In the genomic region with DNA sequence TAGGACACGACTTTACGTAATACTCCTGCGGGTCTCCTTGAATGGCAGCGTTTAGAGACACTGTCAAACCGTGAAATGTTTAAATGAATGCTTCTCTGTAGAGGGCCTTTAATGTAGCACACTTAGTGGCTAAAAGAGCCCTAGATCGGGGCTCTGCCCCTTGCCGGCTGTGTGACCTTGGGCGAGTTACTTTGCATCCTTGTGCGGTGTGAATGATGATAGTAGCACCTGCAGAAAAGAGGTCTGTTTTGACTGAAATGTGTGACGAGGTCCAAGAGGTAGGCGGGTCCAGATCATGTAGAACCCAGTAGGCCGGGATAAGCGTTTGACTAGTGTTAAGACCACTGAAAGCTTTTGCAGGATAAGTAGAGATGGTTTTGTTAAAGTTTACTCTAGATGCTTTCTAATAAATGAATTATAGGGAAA, we compare ENCODE assay signal across 8 cellular contexts. TPM values are rescaled to one million over a fixed set of nuclear protein-coding genes. Genes with fewer than 3 reads are reported as not detected.
A peak's percentile ranks its signal among the peaks of the same experiment; 100 is the strongest.
DNase-seq lines count a peak whose midpoint lies in the region; ATAC-seq, FAIRE-seq and TF ChIP-seq lines count a peak whose summit lies in the region.

No MANE protein-coding gene starts in this region.

- intact Hi-C loops in activated T-helper 1 cell treated with anti-CD3 and anti-CD28 coated beads, Interleukin-12 subunit alpha, Interleukin-12 subunit beta, Interleukin-2, Interleukin-4 antibody, amounts not matched to agents 30 ng/mL and 10 ng/mL and 1 ng/mL, durations not matched to agents 14 hours and 24 hours and 36 hours (cut with micrococcal nuclease), result loop anchor here (1.0 to 5.0 kb wide), 9 partner anchors 44 to 1302 kb away; a partner anchor contains a TSS

- H3K4me3 ChIP-seq in iPS-11a (ENCODE audit: low read depth, low read length), result peak overlapping the region; percentile 98

- no peaks in the 10 kb centered on the region for H3K9me3 Mint-ChIP-seq in activated T-helper 1 cell treated with anti-CD3 and anti-CD28 coated beads, Interleukin-12 subunit alpha, Interleukin-12 subunit beta, Interleukin-2, Interleukin-4 antibody, amounts not matched to agents 30 ng/mL and 10 ng/mL and 1 ng/mL, durations not matched to agents 14 hours and 24 hours and 36 hours

- H3K27ac Mint-ChIP-seq in activated T-helper 1 cell treated with anti-CD3 and anti-CD28 coated beads, Interleukin-12 subunit alpha, Interleukin-12 subunit beta, Interleukin-2, Interleukin-4 antibody, amounts not matched to agents 30 ng/mL and 10 ng/mL and 1 ng/mL, durations not matched to agents 14 hours and 24 hours and 36 hours, result peak overlapping the region; percentile 88

- ATAC-seq in GM19455 (IDR thresholded peaks at IDR 0.05; ENCODE audit: unreplicated experiment) (peak; percentile 38), HG03460 (IDR thresholded peaks at IDR 0.05; ENCODE audit: unreplicated experiment) (peak; percentile 29)

- H3K4me3 Mint-ChIP-seq in activated T-helper 1 cell treated with anti-CD3 and anti-CD28 coated beads, Interleukin-12 subunit alpha, Interleukin-12 subunit beta, Interleukin-2, Interleukin-4 antibody, amounts not matched to agents 30 ng/mL and 10 ng/mL and 1 ng/mL, durations not matched to agents 14 hours and 24 hours and 36 hours, result peak overlapping the region; percentile 93

- H3K27me3 Mint-ChIP-seq in activated T-helper 1 cell treated with anti-CD3 and anti-CD28 coated beads, Interleukin-12 subunit alpha, Interleukin-12 subunit beta, Interleukin-2, Interleukin-4 antibody, amounts not matched to agents 30 ng/mL and 10 ng/mL and 1 ng/mL, durations not matched to agents 14 hours and 24 hours and 36 hours (ENCODE audit: insufficient read depth), result no peaks in the 10 kb centered on the region

- TF ChIP-seq CTCF in GM13977 (IDR thresholded peaks at IDR 0.05; ENCODE audit: extremely low read depth, insufficient read depth, missing control alignments), result no peak

- no peak for FAIRE-seq in urothelium cell line (lab: Jason Lieb, UNC)

- peaks cover 45% of the 10 kb centered on the region for H3K4me1 Mint-ChIP-seq in activated T-helper 1 cell treated with anti-CD3 and anti-CD28 coated beads, Interleukin-12 subunit alpha, Interleukin-12 subunit beta, Interleukin-2, Interleukin-4 antibody, amounts not matched to agents 30 ng/mL and 10 ng/mL and 1 ng/mL, durations not matched to agents 14 hours and 24 hours and 36 hours (ENCODE audit: low read depth)

- peaks cover 32% of the 10 kb centered on the region for H3K36me3 Mint-ChIP-seq in activated T-helper 1 cell treated with anti-CD3 and anti-CD28 coated beads, Interleukin-12 subunit alpha, Interleukin-12 subunit beta, Interleukin-2, Interleukin-4 antibody, amounts not matched to agents 30 ng/mL and 10 ng/mL and 1 ng/mL, durations not matched to agents 14 hours and 24 hours and 36 hours (ENCODE audit: low read depth)

- in situ Hi-C loops in GM13977 (cut with MboI; ENCODE audit: low pct_unique_long_range_greater_than_20kb, low sequenced_read_pairs, unreplicated experiment), result no loop called here

- DNase-seq in GF-D8 (lab: John Stamatoyannopoulos, UW) (peak; percentile 3), urothelium cell line (ENCODE audit: low spot score) (no peak), GM13977 (ENCODE audit: low spot score) (no peak)
- DNase-seq in activated T-helper 1 cell treated with anti-CD3 and anti-CD28 coated beads, Interleukin-12 subunit alpha, Interleukin-12 subunit beta, Interleukin-2, Interleukin-4 antibody, amounts not matched to agents 30 ng/mL and 10 ng/mL and 1 ng/mL, durations not matched to agents 14 hours and 24 hours and 36 hours (ENCODE audit: low spot score), result no peak
- DNase-seq in stimulated activated CD8-positive, alpha-beta memory T cell treated with anti-CD3 and anti-CD28 coated beads, Interleukin-4, amount 100 ng/mL, for 48 hours, result peak; percentile 46

RNA-seq across cellular contexts. Expression of a gene that starts 0.9 kb away (rescaled TPM):
- total RNA-seq in activated T-helper 1 cell treated with anti-CD3 and anti-CD28 coated beads, Interleukin-12 subunit alpha, Interleukin-12 subunit beta, Interleukin-2, Interleukin-4 antibody, amounts not matched to agents 30 ng/mL and 10 ng/mL and 1 ng/mL, durations not matched to agents 14 hours and 24 hours and 36 hours, result 55.8 and 59.4 TPM in 2 replicates

RNA-seq across cellular contexts. Expression of a gene that starts 43.5 kb away (rescaled TPM):
- total RNA-seq in activated T-helper 1 cell treated with anti-CD3 and anti-CD28 coated beads, Interleukin-12 subunit alpha, Interleukin-12 subunit beta, Interleukin-2, Interleukin-4 antibody, amounts not matched to agents 30 ng/mL and 10 ng/mL and 1 ng/mL, durations not matched to agents 14 hours and 24 hours and 36 hours, result 19.3 and 21.6 TPM in 2 replicates

RNA-seq across cellular contexts. Expression of a gene that starts 43.7 kb away (rescaled TPM):
- total RNA-seq in activated T-helper 1 cell treated with anti-CD3 and anti-CD28 coated beads, Interleukin-12 subunit alpha, Interleukin-12 subunit beta, Interleukin-2, Interleukin-4 antibody, amounts not matched to agents 30 ng/mL and 10 ng/mL and 1 ng/mL, durations not matched to agents 14 hours and 24 hours and 36 hours, result 337 and 345 TPM in 2 replicates

Comparison
In these comparisons a context has a peak if more than half of its experiments do, and no peak if none do; other contexts are left out.
1. DNase-seq: peak in GF-D8 (single experiment) and stimulated activated CD8-positive, alpha-beta memory T cell treated with anti-CD3 and anti-CD28 coated beads, Interleukin-4, amount 100 ng/mL, for 48 hours (single experiment); none in activated T-helper 1 cell treated with anti-CD3 and anti-CD28 coated beads, Interleukin-12 subunit alpha, Interleukin-12 subunit beta, Interleukin-2, Interleukin-4 antibody, amounts not matched to agents 30 ng/mL and 10 ng/mL and 1 ng/mL, durations not matched to agents 14 hours and 24 hours and 36 hours (single experiment), urothelium cell line (single experiment) and GM13977 (single experiment).